Comparison of ENCODE assay signal across 6 cellular contexts in genomic region chr22:50199836-50200332, GRCh38. TPM values are rescaled to one million over a fixed set of nuclear protein-coding genes. Genes with fewer than 3 reads are reported as not detected.
DNase-seq lines count a peak whose midpoint lies in the region; ATAC-seq and TF ChIP-seq lines count a peak whose summit lies in the region.

No MANE protein-coding gene starts in this region.

- TF ChIP-seq CTCF in astrocyte of the cerebellum (IDR thresholded peaks at IDR 0.05; ENCODE audit: low read depth, low read length, missing control alignments) = no peak

- H3K27ac Mint-ChIP-seq in naive thymus-derived CD4-positive, alpha-beta T cell = peak overlapping the region in 8 of 9 donors; percentile 28 to 85 (median 60)

- ATAC-seq in HG03354 (IDR thresholded peaks at IDR 0.05; ENCODE audit: poor library complexity, severe bottlenecking, unreplicated experiment) (peak; percentile 7), HG03432 (IDR thresholded peaks at IDR 0.05; ENCODE audit: unreplicated experiment) (no peak)
- ATAC-seq in naive thymus-derived CD4-positive, alpha-beta T cell = no peak

- no peaks in the 10 kb centered on the region for H3K27me3 Mint-ChIP-seq in naive thymus-derived CD4-positive, alpha-beta T cell

- intact Hi-C loops in naive thymus-derived CD4-positive, alpha-beta T cell (cut with micrococcal nuclease) = loop anchor here (1.0 to 10.0 kb wide), 7 partner anchors 9 to 383 kb away; partner anchors contain the start of genes CHKB (in 1 of the 2), PIM3 (in 1 of the 2), PPP6R2 (in 1 of the 2) and TRABD (in 1 of the 2)

- POLR2A ChIA-PET in naive thymus-derived CD4-positive, alpha-beta T cell (lab: Charles Lee) = interaction anchor here (1.0 kb wide), 1 partner anchor 9 kb away, joined by 8 read pairs; no protein-coding TSS in a partner anchor

- DNase-seq in astrocyte of the cerebellum (ENCODE audit: low read depth) = no peak
- no peak for DNase-seq in naive thymus-derived CD4-positive, alpha-beta T cell
- no peak for DNase-seq in A172 (ENCODE audit: low spot score)
- DNase-seq in HuH-7 (ENCODE audit: low spot score) = no peak

- H3K36me3 Mint-ChIP-seq in naive thymus-derived CD4-positive, alpha-beta T cell = peaks cover 0 to 14% (median 0%) of the 10 kb centered on the region in 5 donors

- peak overlapping the region; percentile 64 for H3K4me3 ChIP-seq in astrocyte of the cerebellum (ENCODE audit: low read depth, low read length)
- H3K4me3 ChIP-seq in naive thymus-derived CD4-positive, alpha-beta T cell (ENCODE audit: low read length) = peak overlapping the region; percentile 48

- no peaks in the 10 kb centered on the region for H3K9me3 Mint-ChIP-seq in naive thymus-derived CD4-positive, alpha-beta T cell

- H3K27me3 ChIP-seq in naive thymus-derived CD4-positive, alpha-beta T cell (ENCODE audit: control insufficient read depth in 2 of 2, insufficient read depth in 2 of 2, low read length in 2 of 2) = no peaks in the 10 kb centered on the region

- H3K4me1 Mint-ChIP-seq in naive thymus-derived CD4-positive, alpha-beta T cell = peaks cover 13 to 27% (median 22%) of the 10 kb centered on the region in 7 donors

- H3K9me3 ChIP-seq in naive thymus-derived CD4-positive, alpha-beta T cell (ENCODE audit: control insufficient read depth in 2 of 3, low read length in 3 of 3) = no peaks in the 10 kb centered on the region

- H3K4me1 ChIP-seq in naive thymus-derived CD4-positive, alpha-beta T cell (ENCODE audit: control insufficient read depth in 2 of 2, insufficient read depth in 2 of 2, low read length in 2 of 2) = peaks cover 4 to 15% of the 10 kb centered on the region in 2 donors

- H3K4me3 Mint-ChIP-seq in naive thymus-derived CD4-positive, alpha-beta T cell = peak overlapping the region in 9 of 10 donors; percentile 40 to 85 (median 67)

- H3K36me3 ChIP-seq in naive thymus-derived CD4-positive, alpha-beta T cell (ENCODE audit: control insufficient read depth in 2 of 3, insufficient read depth in 3 of 3, low read length in 3 of 3) = peaks cover 0 to 34% (median 0%) of the 10 kb centered on the region in 3 experiments

- CTCF ChIA-PET in naive thymus-derived CD4-positive, alpha-beta T cell (lab: Charles Lee) = no interaction called here

- H3K27ac ChIP-seq in naive thymus-derived CD4-positive, alpha-beta T cell (ENCODE audit: low read depth, low read length) = peak overlapping the region; percentile 93

- in situ Hi-C loops in astrocyte of the cerebellum (cut with HindIII; ENCODE audit: low sequenced_read_pairs) = no loop called here

RNA-seq across cellular contexts. Expression of gene SELENOO, which starts 0.9 kb away (rescaled TPM):
- total RNA-seq in naive thymus-derived CD4-positive, alpha-beta T cell = 10 to 100 TPM; 26.7 to 36.6 (median 32.4) TPM
- polyA plus RNA-seq in naive thymus-derived CD4-positive, alpha-beta T cell = 1 to 10 TPM; 3.4 to 5.9 TPM
- 8.0 and 9.5 TPM in 2 replicates for total RNA-seq in A172 (2014; rRNA removed; shearing (Covaris generic))

RNA-seq across cellular contexts. Expression of gene TRABD, which starts 14.2 kb away (rescaled TPM):
- total RNA-seq in naive thymus-derived CD4-positive, alpha-beta T cell = 100 to 1,000 TPM; 106 to 157 (median 124) TPM
- 10 to 100 TPM; 29.4 to 50.0 TPM for polyA plus RNA-seq in naive thymus-derived CD4-positive, alpha-beta T cell
- total RNA-seq in A172 (2014; rRNA removed; shearing (Covaris generic)) = 18.9 and 19.2 TPM in 2 replicates

RNA-seq across cellular contexts. Expression of gene PANX2, which starts 29.4 kb away (rescaled TPM):
- 1 to 10 TPM in 1 of 5 experiments, under 1 TPM in 2, not detected in 2; 0.27 to 2.0 (median 0.66) TPM for total RNA-seq in naive thymus-derived CD4-positive, alpha-beta T cell
- polyA plus RNA-seq in naive thymus-derived CD4-positive, alpha-beta T cell = not detected
- total RNA-seq in A172 (2014; rRNA removed; shearing (Covaris generic)) = 1.4 and 1.5 TPM in 2 replicates

RNA-seq across cellular contexts. Expression of gene TUBGCP6, which starts 44.9 kb away (rescaled TPM):
- 100 to 1,000 TPM in 4 of 5 experiments, 10 to 100 TPM in 1; 67.8 to 146 (median 134) TPM for total RNA-seq in naive thymus-derived CD4-positive, alpha-beta T cell
- polyA plus RNA-seq in naive thymus-derived CD4-positive, alpha-beta T cell = 10 to 100 TPM; 15.2 to 28.4 TPM
- 8.9 and 10.6 TPM in 2 replicates for total RNA-seq in A172 (2014; rRNA removed; shearing (Covaris generic))

RNA-seq across cellular contexts. Expression of gene HDAC10, which starts 51.2 kb away (rescaled TPM):
- 100 to 1,000 TPM in 3 of 5 experiments, 10 to 100 TPM in 2; 95.9 to 139 (median 105) TPM for total RNA-seq in naive thymus-derived CD4-positive, alpha-beta T cell
- 1 to 10 TPM; 7.1 to 9.8 TPM for polyA plus RNA-seq in naive thymus-derived CD4-positive, alpha-beta T cell
- total RNA-seq in A172 (2014; rRNA removed; shearing (Covaris generic)) = 11.4 and 12.6 TPM in 2 replicates
